ENCODE assay signal across 11 cellular contexts in genomic region chr12:127926004-127926403, GRCh38.
A peak's percentile ranks its signal among the peaks of the same experiment; 100 is the strongest.
DNase-seq lines count a peak whose midpoint lies in the region; TF ChIP-seq lines count a peak whose summit lies in the region.
"Had no signal": no experiment of that assay in that cellular context is flagged by ENCODE, and none has a peak within 500 bp of the region (broad histone marks: within the 10 kb centered on the region; RNA-seq: fewer than 3 reads in every experiment).

No MANE protein-coding gene starts in this region.

- H3K9me3 ChIP-seq in GM23248 (ENCODE audit: low read depth): no peaks in the 10 kb centered on the region

- no peaks in the 10 kb centered on the region for H3K4me1 Mint-ChIP-seq in glutamatergic neuron (ENCODE audit: low read depth, unreplicated experiment)
- H3K4me1 Mint-ChIP-seq in activated CD4-positive, alpha-beta T cell treated with anti-CD3 and anti-CD28 coated beads, Interleukin-2, amount 10 ng/mL, durations not matched to agents 24 days and 14 days: no peaks in the 10 kb centered on the region
- H3K4me1 Mint-ChIP-seq: central memory CD8-positive, alpha-beta T cell; naive B cell had no signal

- intact Hi-C loops in activated CD4-positive, alpha-beta T cell treated with anti-CD3 and anti-CD28 coated beads, Interleukin-2, amount 10 ng/mL, durations not matched to agents 24 days and 14 days (cut with micrococcal nuclease): no loop called here

- DNase-seq in GM23248: peak; percentile 64
- peak; percentile 20 for DNase-seq in RKO (ENCODE audit: low spot score)
- peak; percentile 21 for DNase-seq in glutamatergic neuron
- DNase-seq in retina: peak; percentile 66
- no peak for DNase-seq in effector CD4-positive, alpha-beta T cell
- no peak for DNase-seq in activated CD4-positive, alpha-beta T cell treated with anti-CD3 and anti-CD28 coated beads, Interleukin-2, amount 10 ng/mL, durations not matched to agents 24 days and 14 days
- no peak for DNase-seq in NK-92 treated with Interleukin-12 subunit alpha and Interleukin-12 subunit beta, amount 100 ng/mL, for 24 hours (lab: John Stamatoyannopoulos, UW)
- no peak for DNase-seq in activated CD4-positive, alpha-beta T cell treated with anti-CD3 and anti-CD28 coated beads, Interleukin-2, amount 50 U/mL, for 4 hours
- DNase-seq: naive B cell had no signal

- no peak overlapping the region for H2AFZ ChIP-seq in GM23248

- H3K27ac Mint-ChIP-seq in glutamatergic neuron (ENCODE audit: unreplicated experiment): no peak overlapping the region
- no peak overlapping the region for H3K27ac Mint-ChIP-seq in activated CD4-positive, alpha-beta T cell treated with anti-CD3 and anti-CD28 coated beads, Interleukin-2, amount 10 ng/mL, durations not matched to agents 24 days and 14 days
- H3K27ac Mint-ChIP-seq: naive B cell; stimulated activated naive CD8-positive, alpha-beta T cell treated with anti-CD3 and anti-CD28 coated beads, Interleukin-15, Interleukin-2, amounts not matched to agents 100 ng/mL and 50 ng/mL, for 24 hours had no signal

- peaks cover 19% of the 10 kb centered on the region for H3K4me1 ChIP-seq in GM23248 (ENCODE audit: insufficient read depth)

- in situ Hi-C loops in GM23248 (cut with MboI): loop anchor here (25.0 kb wide), 1 partner anchor 814 kb away; no protein-coding TSS in a partner anchor

- WGBS in GM23248 (ENCODE audit: low coverage in 1 of 2, low lambda C conversion rate in 2 of 2, missing lambda C conversion rate in 2 of 2), 2 experiments: 18 to 20% methylated on average over 4 of the region's 4 CpGs

- H3K27ac ChIP-seq in GM23248: no peak overlapping the region

- no peaks in the 10 kb centered on the region for H3K36me3 Mint-ChIP-seq in glutamatergic neuron (ENCODE audit: unreplicated experiment)
- no peaks in the 10 kb centered on the region for H3K36me3 Mint-ChIP-seq in activated CD4-positive, alpha-beta T cell treated with anti-CD3 and anti-CD28 coated beads, Interleukin-2, amount 10 ng/mL, durations not matched to agents 24 days and 14 days (ENCODE audit: low read depth)
- H3K36me3 Mint-ChIP-seq: naive B cell had no signal

- H3F3A ChIP-seq in GM23248 (ENCODE audit: insufficient read depth): 0 out of 2 replicates have a peak, but pooled peaks cover 3% of the 10 kb centered on the region

- H3K4me2 ChIP-seq in GM23248 (ENCODE audit: unreplicated experiment): no peak overlapping the region

- H3K4me3 ChIP-seq in GM23248: no peak overlapping the region

- no peaks in the 10 kb centered on the region for H3K9me2 ChIP-seq in GM23248 (ENCODE audit: insufficient read depth)

- no peaks in the 10 kb centered on the region for H3K9me3 Mint-ChIP-seq in glutamatergic neuron (ENCODE audit: unreplicated experiment)
- H3K9me3 Mint-ChIP-seq in activated CD4-positive, alpha-beta T cell treated with anti-CD3 and anti-CD28 coated beads, Interleukin-2, amount 10 ng/mL, durations not matched to agents 24 days and 14 days: no peaks in the 10 kb centered on the region

- H3K27me3 Mint-ChIP-seq in glutamatergic neuron (ENCODE audit: unreplicated experiment): no peaks in the 10 kb centered on the region
- no peaks in the 10 kb centered on the region for H3K27me3 Mint-ChIP-seq in activated CD4-positive, alpha-beta T cell treated with anti-CD3 and anti-CD28 coated beads, Interleukin-2, amount 10 ng/mL, durations not matched to agents 24 days and 14 days
- H3K27me3 Mint-ChIP-seq: central memory CD8-positive, alpha-beta T cell; naive B cell; stimulated activated naive CD8-positive, alpha-beta T cell treated with anti-CD3 and anti-CD28 coated beads, Interleukin-15, Interleukin-2, amounts not matched to agents 100 ng/mL and 50 ng/mL, for 24 hours had no signal

- H4K20me1 ChIP-seq in GM23248 (ENCODE audit: insufficient read depth): no peaks in the 10 kb centered on the region

- no peaks in the 10 kb centered on the region for H3K27me3 ChIP-seq in GM23248 (replicated peaks; ENCODE audit: insufficient read depth)

- no peak overlapping the region for H3K4me3 Mint-ChIP-seq in glutamatergic neuron (ENCODE audit: unreplicated experiment)
- H3K4me3 Mint-ChIP-seq in activated CD4-positive, alpha-beta T cell treated with anti-CD3 and anti-CD28 coated beads, Interleukin-2, amount 10 ng/mL, durations not matched to agents 24 days and 14 days: no peak overlapping the region
- H3K4me3 Mint-ChIP-seq: central memory CD8-positive, alpha-beta T cell; naive B cell; stimulated activated naive CD8-positive, alpha-beta T cell treated with anti-CD3 and anti-CD28 coated beads, Interleukin-15, Interleukin-2, amounts not matched to agents 100 ng/mL and 50 ng/mL, for 24 hours had no signal

- H3K79me2 ChIP-seq in GM23248 (ENCODE audit: insufficient read depth): no peaks in the 10 kb centered on the region

- H3K9ac ChIP-seq in GM23248: no peak overlapping the region

- H3K36me3 ChIP-seq in GM23248 (ENCODE audit: low read depth): no peaks in the 10 kb centered on the region

- no peak for TF ChIP-seq CTCF in glutamatergic neuron (IDR thresholded peaks at IDR 0.05; ENCODE audit: partially characterized antibody, unreplicated experiment)

Comparison
In these comparisons a context has a peak if more than half of its experiments do, and no peak if none do; other contexts are left out.
1. DNase-seq: peak in GM23248 (single experiment), RKO (single experiment), glutamatergic neuron (single experiment) and retina (single experiment); none in effector CD4-positive, alpha-beta T cell (single experiment), activated CD4-positive, alpha-beta T cell treated with anti-CD3 and anti-CD28 coated beads, Interleukin-2, amount 10 ng/mL, durations not matched to agents 24 days and 14 days (single experiment), NK-92 treated with Interleukin-12 subunit alpha and Interleukin-12 subunit beta, amount 100 ng/mL, for 24 hours (single experiment) and activated CD4-positive, alpha-beta T cell treated with anti-CD3 and anti-CD28 coated beads, Interleukin-2, amount 50 U/mL, for 4 hours (0 of 2).